Comparison of ENCODE assay signal across 1 cellular context in the genomic region with DNA sequence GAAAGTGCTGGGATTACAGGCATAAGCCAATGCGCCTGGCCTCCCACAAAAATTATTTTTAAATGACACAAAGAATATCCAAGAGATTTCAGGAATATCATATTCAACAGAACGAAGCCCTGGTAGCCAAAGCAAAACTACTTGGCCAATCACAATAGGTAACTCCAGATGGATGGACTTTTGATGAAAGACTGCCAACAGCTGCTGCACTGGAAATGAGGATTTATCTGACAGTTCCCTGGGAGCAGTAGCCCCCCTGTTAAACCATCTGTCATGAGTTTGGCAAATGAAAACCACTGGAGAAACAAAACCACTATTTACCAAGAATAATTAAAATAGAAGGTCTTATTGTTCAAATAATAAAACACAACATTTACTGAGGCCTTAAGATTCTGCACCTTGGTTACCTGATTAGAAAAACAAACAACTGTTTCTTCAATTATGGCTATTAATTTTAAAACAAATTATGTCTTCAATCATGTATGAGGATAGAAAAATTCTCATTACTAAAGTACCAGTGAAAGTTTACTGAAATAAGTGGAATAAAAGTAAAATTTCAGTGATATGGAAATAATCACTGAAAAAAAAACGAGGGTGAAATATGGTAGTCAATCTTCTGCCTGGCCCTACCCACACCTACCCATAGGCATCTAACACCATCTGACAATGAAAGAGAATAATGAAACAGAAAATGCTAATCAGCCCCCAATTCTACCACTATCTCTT.
TF ChIP-seq lines count a peak whose summit lies in the region.

No MANE protein-coding gene starts in this region.

TF ChIP-seq in GM12878, 131 proteins besides CTCF, POLR2A, EP300 and RAD21 (continued from another document):
- TF ChIP-seq, protein P1, sequence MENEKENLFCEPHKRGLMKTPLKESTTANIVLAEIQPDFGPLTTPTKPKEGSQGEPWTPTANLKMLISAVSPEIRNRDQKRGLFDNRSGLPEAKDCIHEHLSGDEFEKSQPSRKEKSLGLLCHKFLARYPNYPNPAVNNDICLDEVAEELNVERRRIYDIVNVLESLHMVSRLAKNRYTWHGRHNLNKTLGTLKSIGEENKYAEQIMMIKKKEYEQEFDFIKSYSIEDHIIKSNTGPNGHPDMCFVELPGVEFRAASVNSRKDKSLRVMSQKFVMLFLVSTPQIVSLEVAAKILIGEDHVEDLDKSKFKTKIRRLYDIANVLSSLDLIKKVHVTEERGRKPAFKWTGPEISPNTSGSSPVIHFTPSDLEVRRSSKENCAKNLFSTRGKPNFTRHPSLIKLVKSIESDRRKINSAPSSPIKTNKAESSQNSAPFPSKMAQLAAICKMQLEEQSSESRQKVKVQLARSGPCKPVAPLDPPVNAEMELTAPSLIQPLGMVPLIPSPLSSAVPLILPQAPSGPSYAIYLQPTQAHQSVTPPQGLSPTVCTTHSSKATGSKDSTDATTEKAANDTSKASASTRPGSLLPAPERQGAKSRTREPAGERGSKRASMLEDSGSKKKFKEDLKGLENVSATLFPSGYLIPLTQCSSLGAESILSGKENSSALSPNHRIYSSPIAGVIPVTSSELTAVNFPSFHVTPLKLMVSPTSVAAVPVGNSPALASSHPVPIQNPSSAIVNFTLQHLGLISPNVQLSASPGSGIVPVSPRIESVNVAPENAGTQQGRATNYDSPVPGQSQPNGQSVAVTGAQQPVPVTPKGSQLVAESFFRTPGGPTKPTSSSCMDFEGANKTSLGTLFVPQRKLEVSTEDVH (IDR thresholded peaks at IDR 0.05; ENCODE audit: low read depth, partially characterized antibody) = no peak
- no peak for TF ChIP-seq WRNIP1 (IDR thresholded peaks at IDR 0.05; ENCODE audit: borderline replicate concordance, low read depth, low read length)
TF ChIP-seq in GM12878: peak in this region for 0.
